In the genomic region with DNA sequence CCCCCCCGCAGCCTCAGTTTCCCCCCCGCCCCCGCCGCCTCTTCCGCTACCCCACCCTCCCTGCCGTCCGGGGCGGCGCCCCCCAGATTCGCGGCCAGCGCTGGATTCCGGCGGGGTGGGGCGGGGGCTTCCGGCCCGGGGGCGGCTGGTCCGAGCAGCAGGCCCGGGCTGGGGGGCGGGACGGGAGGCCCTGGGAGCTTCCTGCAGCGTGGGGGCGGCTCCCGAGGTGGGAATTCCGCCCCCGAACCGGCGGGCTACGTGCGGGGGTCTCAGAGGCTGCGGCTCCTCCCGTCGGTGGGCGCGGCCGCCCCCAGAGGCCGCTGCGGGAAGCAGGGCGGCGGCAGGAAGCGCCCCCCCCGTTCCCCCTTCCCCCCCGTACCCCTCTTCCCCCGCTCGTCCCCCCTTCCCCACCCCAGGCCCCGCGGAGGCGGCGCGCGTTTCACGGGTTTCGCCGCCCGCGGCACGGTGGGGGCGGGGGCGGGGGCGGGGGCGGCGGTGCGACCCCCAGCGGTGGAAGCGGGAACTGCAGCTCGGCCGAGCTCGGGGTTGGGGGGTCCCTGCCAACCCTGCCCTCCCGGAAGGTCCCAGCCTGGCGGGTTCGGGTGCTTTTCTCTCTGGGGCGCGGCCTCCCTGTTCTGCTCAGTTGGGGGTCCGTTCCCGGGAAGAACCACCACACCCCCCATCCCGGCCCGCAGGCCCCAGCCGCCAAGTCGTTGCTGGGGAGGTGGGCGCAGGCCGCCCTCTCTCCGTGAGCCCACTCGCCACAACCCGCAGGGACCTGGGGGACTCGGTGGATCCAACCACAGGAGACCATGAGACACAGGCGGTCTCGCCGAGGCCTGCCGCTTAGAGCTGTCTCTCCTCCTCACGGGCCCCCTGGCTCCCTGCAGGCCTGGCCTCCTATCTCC, we compare ENCODE assay signal across 8 cellular contexts.
DNase-seq lines count a peak whose midpoint lies in the region; ATAC-seq and TF ChIP-seq lines count a peak whose summit lies in the region.

No MANE protein-coding gene starts in this region.

- TF ChIP-seq CTCF in Panc1 (IDR thresholded peaks at IDR 0.05): peak; percentile 97

- POLR2A ChIA-PET in Panc1 (lab: Charles Lee): interaction anchor here (0.6 kb wide), 1 partner anchor 76 kb away, joined by 3 read pairs; a partner anchor contains a TSS

- H3K4me1 ChIP-seq in Panc1 (ENCODE audit: control insufficient read depth, insufficient read depth, low read length): peaks cover 61% of the 10 kb centered on the region
- H3K4me1 ChIP-seq in rectal smooth muscle tissue (ENCODE audit: control insufficient read depth, insufficient read depth, low read length): peaks cover 39% of the 10 kb centered on the region

- H3K27me3 ChIP-seq in Panc1 (ENCODE audit: control insufficient read depth, insufficient read depth, low read length) (no peaks in the 10 kb centered on the region), rectal smooth muscle tissue (ENCODE audit: control insufficient read depth, insufficient read depth, low read length) (no peaks in the 10 kb centered on the region)

- intact Hi-C loops in Panc1 (cut with micrococcal nuclease; ENCODE audit: unreplicated experiment): loop anchor here (5.0 to 10.0 kb wide), 2 partner anchors 83 to 120 kb away; a partner anchor contains a TSS

- H3K9me3 ChIP-seq in Panc1 (ENCODE audit: control insufficient read depth, insufficient read depth, low read depth, low read length): no peaks in the 10 kb centered on the region

- DNase-seq in DMS53 (lab: John Stamatoyannopoulos, UW): peak; percentile 56
- DNase-seq in DMS53 treated with DMSO at 0.1 percent for 48 hours (lab: John Stamatoyannopoulos, UW; ENCODE audit: unreplicated experiment): no peak
- DNase-seq in Panc1 (ENCODE audit: low read depth, low spot score): no peak
- peak; percentile 87 for DNase-seq in activated effector memory CD4-positive, alpha-beta T cell treated with anti-CD3 and anti-CD28 coated beads, Interleukin-2, amount 50 U/mL, for 16 hours
- peak; percentile 89 for DNase-seq in germinal center (ENCODE audit: low spot score)
- no peak for DNase-seq in ureter (ENCODE audit: low spot score)

- H3K36me3 ChIP-seq in Panc1 (ENCODE audit: control insufficient read depth, insufficient read depth, low read length) (no peaks in the 10 kb centered on the region), rectal smooth muscle tissue (ENCODE audit: control insufficient read depth, insufficient read depth, low read length) (no peaks in the 10 kb centered on the region)

- peak overlapping the region; percentile 42 to 50 for H3K4me3 ChIP-seq in Panc1 (ENCODE audit: low read depth in 2 of 2, low read length in 2 of 2)
- peak overlapping the region; percentile 41 for H3K4me3 ChIP-seq in rectal smooth muscle tissue (ENCODE audit: low read length)

- ATAC-seq in Panc1 (peak; percentile 44), GM21381 (IDR thresholded peaks at IDR 0.05; ENCODE audit: unreplicated experiment) (no peak)

- in situ Hi-C loops in Panc1 (cut with HindIII; ENCODE audit: low pct_unique_long_range_greater_than_20kb, low sequenced_read_pairs): no loop called here

- H3K9ac ChIP-seq in rectal smooth muscle tissue (ENCODE audit: low read length): no peak overlapping the region

- peak overlapping the region; percentile 73; the same call in 1 of the 2 replicates for H3K27ac ChIP-seq in Panc1 (ENCODE audit: low read length)
- peak overlapping the region; percentile 87 for H3K27ac ChIP-seq in rectal smooth muscle tissue (ENCODE audit: low read depth, low read length)

- BruUV-seq in Panc1 (replicated peaks; lab: Mats Ljungman, UMichigan): no TSS peak

- CTCF ChIA-PET in Panc1 (lab: Charles Lee): interaction anchor here (0.6 to 1.7 kb wide), 8 partner anchors 26 to 202 kb away, joined by 3 to 6 read pairs (median 4); a partner anchor contains a TSS

Comparison
In these comparisons a context has a peak if more than half of its experiments do, and no peak if none do; other contexts are left out.
1. DNase-seq: peak in DMS53 (single experiment), activated effector memory CD4-positive, alpha-beta T cell treated with anti-CD3 and anti-CD28 coated beads, Interleukin-2, amount 50 U/mL, for 16 hours (single experiment) and germinal center (single experiment); none in DMS53 treated with DMSO at 0.1 percent for 48 hours (single experiment), Panc1 (single experiment) and ureter (single experiment).